In the genomic region with DNA sequence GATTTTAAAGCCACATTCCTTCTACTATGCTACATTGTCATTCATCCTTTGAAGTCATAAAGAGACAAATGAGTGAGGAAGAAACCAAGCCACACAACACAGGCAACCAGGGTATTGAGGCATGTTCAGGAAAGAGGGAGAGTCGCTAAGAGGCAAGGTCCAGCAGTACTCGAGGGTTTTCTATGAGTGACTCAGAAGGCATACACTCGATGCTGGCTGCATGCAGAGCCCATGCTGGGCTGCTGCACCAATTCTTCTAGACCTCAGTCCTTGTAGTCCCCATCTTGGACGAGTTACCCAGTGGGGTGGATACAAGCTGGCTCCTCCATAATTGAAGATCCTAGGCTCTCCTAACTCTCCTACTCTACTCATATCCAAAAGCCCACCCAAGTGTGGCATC, we compare ENCODE assay signal across 21 cellular contexts.
"Had no signal": no experiment of that assay in that cellular context is flagged by ENCODE, and none has a peak within 500 bp of the region (broad histone marks: within the 10 kb centered on the region; RNA-seq: fewer than 3 reads in every experiment).

No MANE protein-coding gene starts in this region.

- H3K9me3 ChIP-seq: esophagus muscularis mucosa, gastrocnemius medialis, heart right ventricle, psoas muscle, right lobe of liver, thoracic aorta, transverse colon had no signal

- DNase-seq: effector memory CD4-positive, alpha-beta T cell; gastrocnemius medialis; heart right ventricle; hypothalamus; islet precursor cell; mammary epithelial cell; naive thymus-derived CD4-positive, alpha-beta T cell; nephron progenitor cell; psoas muscle; retina; right lobe of liver; stimulated activated CD4-positive, alpha-beta T cell treated with anti-CD3 and anti-CD28 coated beads, Interleukin-1b, Interleukin-23, amount 100 ng/mL, for 48 hours; stimulated activated CD4-positive, alpha-beta T cell treated with anti-CD3 and anti-CD28 coated beads, Interleukin-4, amount 100 ng/mL, for 24 hours; stimulated activated naive B cell treated with anti-CD40 and anti-IgM and Interleukin-4, amounts not matched to agents 10 μg/mL and 1 μg/mL and 100 μg/mL, for 72 hours; stimulated activated naive CD8-positive, alpha-beta T cell treated with anti-CD3 and anti-CD28 coated beads, Interleukin-15, amount 100 ng/mL, for 72 hours; substantia nigra; transverse colon had no signal

- H3K4me3 Mint-ChIP-seq: naive thymus-derived CD4-positive, alpha-beta T cell; nephron progenitor cell; stimulated activated naive B cell treated with anti-CD40 and anti-IgM and Interleukin-4, amounts not matched to agents 10 μg/mL and 1 μg/mL and 100 μg/mL, for 72 hours; stimulated activated naive CD8-positive, alpha-beta T cell treated with anti-CD3 and anti-CD28 coated beads, Interleukin-15, amount 100 ng/mL, for 72 hours had no signal

- H3K9me3 Mint-ChIP-seq: nephron progenitor cell; stimulated activated naive B cell treated with anti-CD40 and anti-IgM and Interleukin-4, amounts not matched to agents 10 μg/mL and 1 μg/mL and 100 μg/mL, for 72 hours; stimulated activated naive CD8-positive, alpha-beta T cell treated with anti-CD3 and anti-CD28 coated beads, Interleukin-15, amount 100 ng/mL, for 72 hours had no signal

- H3K27ac ChIP-seq: epithelial cell of prostate, esophagus muscularis mucosa, gastrocnemius medialis, heart right ventricle, psoas muscle, right lobe of liver, transverse colon had no signal

- ATAC-seq: gastrocnemius medialis; heart right ventricle; left lobe of liver; naive thymus-derived CD4-positive, alpha-beta T cell; psoas muscle; right lobe of liver; stimulated activated naive B cell treated with anti-CD40 and anti-IgM and Interleukin-4, amounts not matched to agents 10 μg/mL and 1 μg/mL and 100 μg/mL, for 72 hours; stimulated activated naive CD8-positive, alpha-beta T cell treated with anti-CD3 and anti-CD28 coated beads, Interleukin-15, amount 100 ng/mL, for 72 hours had no signal

- H3K4me3 ChIP-seq: esophagus muscularis mucosa, gastrocnemius medialis, heart right ventricle, psoas muscle, right lobe of liver, thoracic aorta, transverse colon had no signal

- H3K36me3 ChIP-seq: gastrocnemius medialis, right lobe of liver, thoracic aorta, transverse colon had no signal

- H3K27ac Mint-ChIP-seq: nephron progenitor cell; stimulated activated naive B cell treated with anti-CD40 and anti-IgM and Interleukin-4, amounts not matched to agents 10 μg/mL and 1 μg/mL and 100 μg/mL, for 72 hours had no signal

- H3K27me3 ChIP-seq: esophagus muscularis mucosa, gastrocnemius medialis, heart right ventricle, right lobe of liver, transverse colon had no signal

- H3K4me1 ChIP-seq: psoas muscle, right lobe of liver had no signal

- H3K27me3 Mint-ChIP-seq: naive thymus-derived CD4-positive, alpha-beta T cell; stimulated activated naive B cell treated with anti-CD40 and anti-IgM and Interleukin-4, amounts not matched to agents 10 μg/mL and 1 μg/mL and 100 μg/mL, for 72 hours; stimulated activated naive CD8-positive, alpha-beta T cell treated with anti-CD3 and anti-CD28 coated beads, Interleukin-15, amount 100 ng/mL, for 72 hours had no signal
